In the genomic region with DNA sequence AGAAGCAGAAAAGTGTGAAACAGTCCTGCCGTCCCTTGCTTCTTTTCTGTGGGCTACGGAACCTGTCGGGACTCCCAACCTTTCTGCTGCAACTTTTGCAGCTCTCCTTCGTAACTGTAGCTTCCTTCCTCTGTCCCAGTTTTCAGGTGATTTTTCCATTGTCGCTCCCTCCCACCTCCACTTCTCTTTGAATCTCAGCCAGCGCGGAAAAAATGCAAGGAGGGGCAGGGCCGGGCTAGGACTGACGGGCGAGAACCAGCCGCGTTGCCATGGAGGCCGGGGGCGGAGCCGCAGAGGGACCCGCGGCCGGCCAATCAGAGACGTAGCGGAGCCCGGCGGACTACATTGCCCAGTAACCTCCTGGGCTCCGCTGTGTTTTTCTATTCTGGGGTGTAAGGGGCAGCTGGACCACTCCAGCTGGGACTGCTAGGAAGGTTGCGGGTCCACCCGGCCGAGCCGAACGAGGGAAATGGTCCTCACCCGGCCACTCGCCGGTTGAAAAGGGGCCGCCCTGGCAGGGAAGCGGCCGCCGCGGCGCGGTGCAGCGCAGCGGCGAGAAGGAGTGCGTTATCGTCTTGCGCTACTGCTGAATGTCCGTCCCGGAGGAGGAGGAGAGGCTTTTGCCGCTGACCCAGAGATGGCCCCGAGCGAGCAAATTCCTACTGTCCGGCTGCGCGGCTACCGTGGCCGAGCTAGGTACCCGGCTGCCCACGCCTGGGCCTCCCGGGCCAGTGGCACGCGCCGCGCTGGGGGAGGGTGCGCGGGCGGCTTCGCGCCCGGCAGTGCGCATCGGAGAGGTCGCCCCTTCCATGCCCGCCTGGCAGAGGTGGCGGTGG, we compare ENCODE assay signal across 8 cellular contexts. TPM values are rescaled to one million over a fixed set of nuclear protein-coding genes. Genes with fewer than 3 reads are reported as not detected.
DNase-seq lines count a peak whose midpoint lies in the region; ATAC-seq lines count a peak whose summit lies in the region.

A gene with protein sequence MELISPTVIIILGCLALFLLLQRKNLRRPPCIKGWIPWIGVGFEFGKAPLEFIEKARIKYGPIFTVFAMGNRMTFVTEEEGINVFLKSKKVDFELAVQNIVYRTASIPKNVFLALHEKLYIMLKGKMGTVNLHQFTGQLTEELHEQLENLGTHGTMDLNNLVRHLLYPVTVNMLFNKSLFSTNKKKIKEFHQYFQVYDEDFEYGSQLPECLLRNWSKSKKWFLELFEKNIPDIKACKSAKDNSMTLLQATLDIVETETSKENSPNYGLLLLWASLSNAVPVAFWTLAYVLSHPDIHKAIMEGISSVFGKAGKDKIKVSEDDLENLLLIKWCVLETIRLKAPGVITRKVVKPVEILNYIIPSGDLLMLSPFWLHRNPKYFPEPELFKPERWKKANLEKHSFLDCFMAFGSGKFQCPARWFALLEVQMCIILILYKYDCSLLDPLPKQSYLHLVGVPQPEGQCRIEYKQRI (minus strand): TSS at position 216 of the 836 bp plus-strand sequence. CDS start 236 bp downstream, outside the sequence.
A gene with protein sequence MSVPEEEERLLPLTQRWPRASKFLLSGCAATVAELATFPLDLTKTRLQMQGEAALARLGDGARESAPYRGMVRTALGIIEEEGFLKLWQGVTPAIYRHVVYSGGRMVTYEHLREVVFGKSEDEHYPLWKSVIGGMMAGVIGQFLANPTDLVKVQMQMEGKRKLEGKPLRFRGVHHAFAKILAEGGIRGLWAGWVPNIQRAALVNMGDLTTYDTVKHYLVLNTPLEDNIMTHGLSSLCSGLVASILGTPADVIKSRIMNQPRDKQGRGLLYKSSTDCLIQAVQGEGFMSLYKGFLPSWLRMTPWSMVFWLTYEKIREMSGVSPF (plus strand): TSS at position 373 of the 836 bp plus-strand sequence. CDS start 218 bp downstream, at position 591.

- ATAC-seq in GM21786 (IDR thresholded peaks at IDR 0.05; ENCODE audit: unreplicated experiment): peak; percentile 100
- peak; percentile 97 to 98 for ATAC-seq in naive thymus-derived CD8-positive, alpha-beta T cell
- ATAC-seq in stimulated activated memory B cell treated with anti-CD40 and anti-IgM and Interleukin-4, amounts not matched to agents 10 μg/mL and 1 μg/mL and 100 μg/mL, for 72 hours: peak; percentile 100

- peak within 1 kb of the TSS; percentile 81 for H3K9ac ChIP-seq in Karpas-422 (ENCODE audit: low read length)

- no peaks in the 10 kb centered on the region for H3K27me3 ChIP-seq in Karpas-422 (ENCODE audit: low read length)

- peaks cover 79% of the 10 kb centered on the region for H3K79me2 ChIP-seq in Karpas-422 (ENCODE audit: low read length)

- H3K4me1 ChIP-seq in Karpas-422 (ENCODE audit: low read length): peaks cover 45% of the 10 kb centered on the region

- peak within 1 kb of the TSS in 6 of 10 donors; percentile 1 to 67 (median 56) for H3K27ac Mint-ChIP-seq in naive thymus-derived CD8-positive, alpha-beta T cell
- no peak within 1 kb of the TSS for H3K27ac Mint-ChIP-seq in stimulated activated memory B cell treated with anti-CD40 and anti-IgM and Interleukin-4, amounts not matched to agents 10 μg/mL and 1 μg/mL and 100 μg/mL, for 72 hours

- H3K36me3 Mint-ChIP-seq in naive thymus-derived CD8-positive, alpha-beta T cell: peaks cover 0 to 4% (median 0%) of the 10 kb centered on the region in 3 donors
- no peaks in the 10 kb centered on the region for H3K36me3 Mint-ChIP-seq in stimulated activated memory B cell treated with anti-CD40 and anti-IgM and Interleukin-4, amounts not matched to agents 10 μg/mL and 1 μg/mL and 100 μg/mL, for 72 hours

- H3K4me3 ChIP-seq in Karpas-422 (ENCODE audit: low read length): peak within 1 kb of the TSS; percentile 82

- H4K20me1 ChIP-seq in Karpas-422 (ENCODE audit: insufficient read depth, low read depth, low read length): no peaks in the 10 kb centered on the region

- H3K36me3 ChIP-seq in Karpas-422 (ENCODE audit: insufficient read depth, low read length): peaks cover 35% of the 10 kb centered on the region

- peak within 1 kb of the TSS; percentile 82 to 96 (median 91) for H3K4me3 Mint-ChIP-seq in naive thymus-derived CD8-positive, alpha-beta T cell
- H3K4me3 Mint-ChIP-seq in stimulated activated memory B cell treated with anti-CD40 and anti-IgM and Interleukin-4, amounts not matched to agents 10 μg/mL and 1 μg/mL and 100 μg/mL, for 72 hours: peak within 1 kb of the TSS; percentile 87

- H3K27me3 Mint-ChIP-seq in naive thymus-derived CD8-positive, alpha-beta T cell: peaks cover 28 to 55% (median 30%) of the 10 kb centered on the region in 5 donors
- H3K27me3 Mint-ChIP-seq in stimulated activated memory B cell treated with anti-CD40 and anti-IgM and Interleukin-4, amounts not matched to agents 10 μg/mL and 1 μg/mL and 100 μg/mL, for 72 hours: peaks cover 64% of the 10 kb centered on the region

- POLR2A ChIA-PET in naive thymus-derived CD8-positive, alpha-beta T cell (lab: Charles Lee): no interaction called here

- peak within 1 kb of the TSS; percentile 98 for H3K27ac ChIP-seq in Karpas-422 (ENCODE audit: low read length)

- H3K9me2 ChIP-seq in Karpas-422 (replicated peaks; ENCODE audit: insufficient read depth, low read length): no peaks in the 10 kb centered on the region

- H3K9me3 ChIP-seq in Karpas-422 (ENCODE audit: low read length): no peaks in the 10 kb centered on the region

- H3K4me1 Mint-ChIP-seq in naive thymus-derived CD8-positive, alpha-beta T cell: peaks cover 11 to 19% (median 15%) of the 10 kb centered on the region in 4 donors
- H3K4me1 Mint-ChIP-seq in stimulated activated memory B cell treated with anti-CD40 and anti-IgM and Interleukin-4, amounts not matched to agents 10 μg/mL and 1 μg/mL and 100 μg/mL, for 72 hours: peaks cover 16% of the 10 kb centered on the region

- peak within 1 kb of the TSS; percentile 96 for H3K4me2 ChIP-seq in Karpas-422 (ENCODE audit: low read depth, low read length, poor library complexity, severe bottlenecking)

- H2AFZ ChIP-seq in Karpas-422 (ENCODE audit: low read length): peak within 1 kb of the TSS; percentile 74

- H3K9me3 Mint-ChIP-seq in naive thymus-derived CD8-positive, alpha-beta T cell: peaks cover 0 to 2% (median 0%) of the 10 kb centered on the region in 9 donors
- H3K9me3 Mint-ChIP-seq in stimulated activated memory B cell treated with anti-CD40 and anti-IgM and Interleukin-4, amounts not matched to agents 10 μg/mL and 1 μg/mL and 100 μg/mL, for 72 hours: no peaks in the 10 kb centered on the region

- DNase-seq in DMS114 treated with DMSO at 0.1 percent for 48 hours (lab: John Stamatoyannopoulos, UW; ENCODE audit: unreplicated experiment): peak; percentile 90
- DNase-seq in Karpas-422: peak; percentile 97
- peak; percentile 84 for DNase-seq in RPMI8226
- peak; percentile 56 for DNase-seq in activated effector memory CD4-positive, alpha-beta T cell treated with Interleukin-2 at 50 U/mL for 16 hours
- peak; percentile 74 for DNase-seq in fibroblast of peridontal ligament (ENCODE audit: extremely low read depth)
- DNase-seq in naive thymus-derived CD8-positive, alpha-beta T cell: peak; percentile 57 to 86 (median 70)

RNA-seq across cellular contexts. Expression of the first gene that starts in this region (rescaled TPM):
- total RNA-seq in Karpas-422 (2014; rRNA removed; shearing (Covaris generic); ENCODE audit: low replicate concordance): 8.2 and 15.4 TPM in 2 replicates
- total RNA-seq in naive thymus-derived CD8-positive, alpha-beta T cell: not detected
- polyA plus RNA-seq in naive thymus-derived CD8-positive, alpha-beta T cell: not detected

RNA-seq across cellular contexts. Expression of the second gene that starts in this region (rescaled TPM):
- 167 and 178 TPM in 2 replicates for total RNA-seq in Karpas-422 (2014; rRNA removed; shearing (Covaris generic); ENCODE audit: low replicate concordance)
- 1 to 10 TPM; 5.2 to 9.2 TPM for total RNA-seq in naive thymus-derived CD8-positive, alpha-beta T cell
- not detected for polyA plus RNA-seq in naive thymus-derived CD8-positive, alpha-beta T cell

Comparison
In these comparisons a context has a peak if more than half of its experiments do, and no peak if none do; other contexts are left out.
1. Peak in every context shown above with its lines: DNase-seq, ATAC-seq, H3K4me3 ChIP-seq and H3K27ac ChIP-seq.
2. RNA of the second gene that starts in this region (total RNA-seq): 167 to 178 TPM in Karpas-422; 5.2 to 9.2 TPM in naive thymus-derived CD8-positive, alpha-beta T cell; every median in the first group is over 10 times any median in the second.